In genomic region chr1:173409613-173410012, GRCh38 we compare ENCODE assay signal across 11 cellular contexts.
DNase-seq lines count a peak whose midpoint lies in the region; ATAC-seq and TF ChIP-seq lines count a peak whose summit lies in the region.
"Had no signal": no experiment of that assay in that cellular context is flagged by ENCODE, and none has a peak within 500 bp of the region (broad histone marks: within the 10 kb centered on the region; RNA-seq: fewer than 3 reads in every experiment).

No MANE protein-coding gene starts in this region.

- H3K27ac Mint-ChIP-seq in activated CD4-positive, alpha-beta T cell treated with anti-CD3 and anti-CD28 coated beads, Interleukin-2, amount 10 ng/mL, durations not matched to agents 7 days and 5 days = peak overlapping the region; percentile 31
- H3K27ac Mint-ChIP-seq in activated CD4-positive, alpha-beta T cell treated with anti-CD3 and anti-CD28 coated beads, Interleukin-2, amount 10 ng/mL, durations not matched to agents 24 days and 14 days = no peak overlapping the region
- peak overlapping the region; percentile 97 for H3K27ac Mint-ChIP-seq in stimulated activated naive B cell treated with anti-CD40 and anti-IgM and Interleukin-4, amounts not matched to agents 10 μg/mL and 1 μg/mL and 100 μg/mL, for 72 hours
- H3K27ac Mint-ChIP-seq: nephron had no signal

- TF ChIP-seq CTCF in Peyer's patch (IDR thresholded peaks at IDR 0.05) (no peak), fibroblast of pulmonary artery (IDR thresholded peaks at IDR 0.05; ENCODE audit: low read length, missing control alignments) (no peak), A673 (conservative IDR thresholded peaks at IDR 0.05; ENCODE audit: low read depth, low read length) (no peak)

- DNase-seq in activated CD4-positive, alpha-beta T cell treated with anti-CD3 and anti-CD28 coated beads, Interleukin-2, amount 10 ng/mL, durations not matched to agents 7 days and 5 days = no peak
- DNase-seq in activated CD4-positive, alpha-beta T cell treated with anti-CD3 and anti-CD28 coated beads, Interleukin-2, amount 10 ng/mL, durations not matched to agents 24 days and 14 days = no peak
- DNase-seq in Peyer's patch (peak in 2 of 3 donors; percentile 71 to 81), fibroblast of pulmonary artery (ENCODE audit: low read depth) (peak; percentile 91), A673 (ENCODE audit: low spot score) (no peak)
- no peak for DNase-seq in stimulated activated naive B cell treated with anti-CD40 and anti-IgM and Interleukin-4, amounts not matched to agents 10 μg/mL and 1 μg/mL and 100 μg/mL, for 72 hours

- CTCF ChIA-PET in activated CD4-positive, alpha-beta T cell treated with anti-CD3 and anti-CD28 coated beads, Interleukin-2, amount 10 ng/mL, durations not matched to agents 7 days and 5 days (lab: Charles Lee) = no interaction called here
- CTCF ChIA-PET in A673 (lab: Charles Lee) = no interaction called here

- H3K27me3 Mint-ChIP-seq in activated CD4-positive, alpha-beta T cell treated with anti-CD3 and anti-CD28 coated beads, Interleukin-2, amount 10 ng/mL, durations not matched to agents 7 days and 5 days = no peaks in the 10 kb centered on the region
- no peaks in the 10 kb centered on the region for H3K27me3 Mint-ChIP-seq in activated CD4-positive, alpha-beta T cell treated with anti-CD3 and anti-CD28 coated beads, Interleukin-2, amount 10 ng/mL, durations not matched to agents 24 days and 14 days
- H3K27me3 Mint-ChIP-seq in stimulated activated naive B cell treated with anti-CD40 and anti-IgM and Interleukin-4, amounts not matched to agents 10 μg/mL and 1 μg/mL and 100 μg/mL, for 72 hours = no peaks in the 10 kb centered on the region

- H3K36me3 ChIP-seq in Peyer's patch = no peaks in the 10 kb centered on the region
- no peaks in the 10 kb centered on the region for H3K36me3 ChIP-seq in A673 (ENCODE audit: insufficient read depth, low read length, poor library complexity, severe bottlenecking)

- intact Hi-C loops in activated CD4-positive, alpha-beta T cell treated with anti-CD3 and anti-CD28 coated beads, Interleukin-2, amount 10 ng/mL, durations not matched to agents 24 days and 14 days (cut with micrococcal nuclease) = loop anchor here (5.0 to 10.0 kb wide), 4 partner anchors 112 to 662 kb away; no protein-coding TSS in a partner anchor
- intact Hi-C loops in A673 (cut with micrococcal nuclease; ENCODE audit: unreplicated experiment) = loop anchor here (10.0 kb wide), 2 partner anchors 155 to 585 kb away; no protein-coding TSS in a partner anchor

- H3K27ac ChIP-seq in Peyer's patch = peak overlapping the region in 1 of 4 donors; percentile 71
- no peak overlapping the region for H3K27ac ChIP-seq in A673 (ENCODE audit: low read depth, low read length, poor library complexity, severe bottlenecking)
- H3K27ac ChIP-seq: 22Rv1, dorsolateral prefrontal cortex had no signal

- H3K4me3 ChIP-seq in Peyer's patch (no peak overlapping the region), fibroblast of pulmonary artery (replicated peaks; ENCODE audit: low read depth, low read length) (no peak overlapping the region), A673 (ENCODE audit: low read depth, low read length, poor library complexity, severe bottlenecking) (no peak overlapping the region)
- H3K4me3 ChIP-seq: dorsolateral prefrontal cortex had no signal

- H3K4me3 Mint-ChIP-seq in activated CD4-positive, alpha-beta T cell treated with anti-CD3 and anti-CD28 coated beads, Interleukin-2, amount 10 ng/mL, durations not matched to agents 7 days and 5 days = no peak overlapping the region
- H3K4me3 Mint-ChIP-seq in activated CD4-positive, alpha-beta T cell treated with anti-CD3 and anti-CD28 coated beads, Interleukin-2, amount 10 ng/mL, durations not matched to agents 24 days and 14 days = no peak overlapping the region
- peak overlapping the region; percentile 61 to 71 for H3K4me3 Mint-ChIP-seq in stimulated activated naive B cell treated with anti-CD40 and anti-IgM and Interleukin-4, amounts not matched to agents 10 μg/mL and 1 μg/mL and 100 μg/mL, for 72 hours
- H3K4me3 Mint-ChIP-seq: nephron had no signal

- H3K9me3 ChIP-seq in Peyer's patch = no peaks in the 10 kb centered on the region
- no peaks in the 10 kb centered on the region for H3K9me3 ChIP-seq in A673 (ENCODE audit: low read depth, low read length, poor library complexity, severe bottlenecking)

- no peak for TF ChIP-seq POLR2A in Peyer's patch (IDR thresholded peaks at IDR 0.05)

- peak; percentile 17 for ATAC-seq in stimulated activated naive B cell treated with anti-CD40 and anti-IgM and Interleukin-4, amounts not matched to agents 10 μg/mL and 1 μg/mL and 100 μg/mL, for 72 hours (replicated peaks)
- ATAC-seq in GM18909 (IDR thresholded peaks at IDR 0.05; ENCODE audit: poor library complexity, unreplicated experiment) = no peak
- no peak for ATAC-seq in HG03571 (IDR thresholded peaks at IDR 0.05; ENCODE audit: unreplicated experiment)

- BruUV-seq in A673 (replicated peaks; lab: Mats Ljungman, UMichigan) = no TSS peak

- POLR2A ChIA-PET in activated CD4-positive, alpha-beta T cell treated with anti-CD3 and anti-CD28 coated beads, Interleukin-2, amount 10 ng/mL, durations not matched to agents 7 days and 5 days (lab: Charles Lee) = interaction anchor here (0.6 kb wide), 1 partner anchor 654 kb away, joined by 4 read pairs; no protein-coding TSS in a partner anchor
- POLR2A ChIA-PET in A673 (lab: Charles Lee; ENCODE audit: low non-redundant PET) = no interaction called here

- H3K4me1 ChIP-seq in Peyer's patch (peaks cover 0 to 25% (median 10%) of the 10 kb centered on the region in 4 donors), A673 (ENCODE audit: insufficient read depth, low read length, poor library complexity, severe bottlenecking) (no peaks in the 10 kb centered on the region)

- H3K9me3 Mint-ChIP-seq in activated CD4-positive, alpha-beta T cell treated with anti-CD3 and anti-CD28 coated beads, Interleukin-2, amount 10 ng/mL, durations not matched to agents 7 days and 5 days = no peaks in the 10 kb centered on the region
- no peaks in the 10 kb centered on the region for H3K9me3 Mint-ChIP-seq in activated CD4-positive, alpha-beta T cell treated with anti-CD3 and anti-CD28 coated beads, Interleukin-2, amount 10 ng/mL, durations not matched to agents 24 days and 14 days
- H3K9me3 Mint-ChIP-seq in stimulated activated naive B cell treated with anti-CD40 and anti-IgM and Interleukin-4, amounts not matched to agents 10 μg/mL and 1 μg/mL and 100 μg/mL, for 72 hours = peaks cover 0 to 3% of the 10 kb centered on the region in 2 donors
- H3K9me3 Mint-ChIP-seq: nephron had no signal

- H3K27me3 ChIP-seq in Peyer's patch = no peaks in the 10 kb centered on the region
- H3K27me3 ChIP-seq in A673 (replicated peaks; ENCODE audit: insufficient read depth, low read depth, low read length, poor library complexity) = no peaks in the 10 kb centered on the region
- H3K27me3 ChIP-seq: dorsolateral prefrontal cortex had no signal

- H3K36me3 Mint-ChIP-seq in activated CD4-positive, alpha-beta T cell treated with anti-CD3 and anti-CD28 coated beads, Interleukin-2, amount 10 ng/mL, durations not matched to agents 7 days and 5 days (ENCODE audit: low read depth) = peaks cover 1% of the 10 kb centered on the region
- no peaks in the 10 kb centered on the region for H3K36me3 Mint-ChIP-seq in activated CD4-positive, alpha-beta T cell treated with anti-CD3 and anti-CD28 coated beads, Interleukin-2, amount 10 ng/mL, durations not matched to agents 24 days and 14 days (ENCODE audit: low read depth)
- H3K36me3 Mint-ChIP-seq in stimulated activated naive B cell treated with anti-CD40 and anti-IgM and Interleukin-4, amounts not matched to agents 10 μg/mL and 1 μg/mL and 100 μg/mL, for 72 hours = peaks cover 4 to 10% of the 10 kb centered on the region in 2 donors

- peaks cover 34% of the 10 kb centered on the region for H3K4me1 Mint-ChIP-seq in activated CD4-positive, alpha-beta T cell treated with anti-CD3 and anti-CD28 coated beads, Interleukin-2, amount 10 ng/mL, durations not matched to agents 7 days and 5 days
- peaks cover 13% of the 10 kb centered on the region for H3K4me1 Mint-ChIP-seq in activated CD4-positive, alpha-beta T cell treated with anti-CD3 and anti-CD28 coated beads, Interleukin-2, amount 10 ng/mL, durations not matched to agents 24 days and 14 days
- peaks cover 55 to 78% of the 10 kb centered on the region in 2 donors for H3K4me1 Mint-ChIP-seq in stimulated activated naive B cell treated with anti-CD40 and anti-IgM and Interleukin-4, amounts not matched to agents 10 μg/mL and 1 μg/mL and 100 μg/mL, for 72 hours
- H3K4me1 Mint-ChIP-seq: nephron had no signal

Comparison
In these comparisons a context has a peak if more than half of its experiments do, and no peak if none do; other contexts are left out.
1. DNase-seq: peak in Peyer's patch (2 of 3) and fibroblast of pulmonary artery (single experiment); none in activated CD4-positive, alpha-beta T cell treated with anti-CD3 and anti-CD28 coated beads, Interleukin-2, amount 10 ng/mL, durations not matched to agents 7 days and 5 days (single experiment), activated CD4-positive, alpha-beta T cell treated with anti-CD3 and anti-CD28 coated beads, Interleukin-2, amount 10 ng/mL, durations not matched to agents 24 days and 14 days (single experiment), stimulated activated naive B cell treated with anti-CD40 and anti-IgM and Interleukin-4, amounts not matched to agents 10 μg/mL and 1 μg/mL and 100 μg/mL, for 72 hours (single experiment) and A673 (single experiment).
2. H3K4me3 Mint-ChIP-seq: peak in stimulated activated naive B cell treated with anti-CD40 and anti-IgM and Interleukin-4, amounts not matched to agents 10 μg/mL and 1 μg/mL and 100 μg/mL, for 72 hours (2 of 2); none in activated CD4-positive, alpha-beta T cell treated with anti-CD3 and anti-CD28 coated beads, Interleukin-2, amount 10 ng/mL, durations not matched to agents 7 days and 5 days (single experiment) and activated CD4-positive, alpha-beta T cell treated with anti-CD3 and anti-CD28 coated beads, Interleukin-2, amount 10 ng/mL, durations not matched to agents 24 days and 14 days (single experiment).
3. ATAC-seq: peak in stimulated activated naive B cell treated with anti-CD40 and anti-IgM and Interleukin-4, amounts not matched to agents 10 μg/mL and 1 μg/mL and 100 μg/mL, for 72 hours (2 of 2); none in GM18909 (single experiment) and HG03571 (single experiment).